ENCODE assay signal across 8 cellular contexts in genomic region chr15:82540984-82541431, GRCh38. TPM values are rescaled to one million over a fixed set of nuclear protein-coding genes. Genes with fewer than 3 reads are reported as not detected.
DNase-seq lines count a peak whose midpoint lies in the region; ATAC-seq and TF ChIP-seq lines count a peak whose summit lies in the region.

No MANE protein-coding gene starts in this region.

- no peaks in the 10 kb centered on the region for H3K27me3 ChIP-seq in CD4-positive, alpha-beta memory T cell (ENCODE audit: insufficient read depth, low read length)
- H3K27me3 ChIP-seq in Loucy (ENCODE audit: insufficient read depth, low read length, poor library complexity, severe bottlenecking): peaks cover 10% of the 10 kb centered on the region
- no peaks in the 10 kb centered on the region for H3K27me3 ChIP-seq in lung (ENCODE audit: control insufficient read depth, insufficient read depth)
- H3K27me3 ChIP-seq in upper lobe of right lung: no peaks in the 10 kb centered on the region

- peak overlapping the region; percentile 78 for H3K4me2 ChIP-seq in Loucy (ENCODE audit: low read depth, low read length, poor library complexity, severe bottlenecking)

- CTCF ChIA-PET in CD4-positive, alpha-beta memory T cell (lab: Charles Lee; ENCODE audit: partially characterized antibody): interaction anchor here (0.5 to 5.0 kb wide), 7 partner anchors 10 to 473 kb away, joined by 3 to 54 read pairs (median 3); partner anchors contain the start of gene RAMAC

- H3K4me3 ChIP-seq in CD4-positive, alpha-beta memory T cell (ENCODE audit: low read length in 2 of 2): peak overlapping the region; percentile 73 to 77
- H3K4me3 ChIP-seq in Loucy (ENCODE audit: low read length, poor library complexity, severe bottlenecking): peak overlapping the region; percentile 99
- H3K4me3 ChIP-seq in choroid plexus epithelial cell (ENCODE audit: low read depth, low read length): peak overlapping the region; percentile 99
- H3K4me3 ChIP-seq in lung: peak overlapping the region; percentile 93
- peak overlapping the region; percentile 84 for H3K4me3 ChIP-seq in upper lobe of right lung

- H3K9me2 ChIP-seq in Loucy (replicated peaks; ENCODE audit: low read depth, low read length): no peaks in the 10 kb centered on the region

- no peaks in the 10 kb centered on the region for H3K9me3 Mint-ChIP-seq in CD4-positive, alpha-beta memory T cell

- TF ChIP-seq CTCF in Loucy (conservative IDR thresholded peaks at IDR 0.05; ENCODE audit: low read length) (no peak), choroid plexus epithelial cell (conservative IDR thresholded peaks at IDR 0.05; ENCODE audit: low read depth, low read length) (no peak), lung (IDR thresholded peaks at IDR 0.05; ENCODE audit: control extremely low read depth, extremely low read depth) (no peak), upper lobe of right lung (IDR thresholded peaks at IDR 0.05) (no peak)

- peak overlapping the region; percentile 79 for H2AFZ ChIP-seq in Loucy (ENCODE audit: low read length)

- H3K27ac Mint-ChIP-seq in CD4-positive, alpha-beta memory T cell: peak overlapping the region; percentile 93 to 98 (median 97)

- ATAC-seq in lung (ENCODE audit: insufficient read depth, low FRiP score) (no peak), upper lobe of right lung (peak; percentile 3), GM19351 (IDR thresholded peaks at IDR 0.05; ENCODE audit: unreplicated experiment) (no peak), GM21423 (IDR thresholded peaks at IDR 0.05; ENCODE audit: unreplicated experiment) (no peak)

- peaks cover 30% of the 10 kb centered on the region for H3K36me3 ChIP-seq in CD4-positive, alpha-beta memory T cell (ENCODE audit: insufficient read depth, low read length)
- H3K36me3 ChIP-seq in Loucy (ENCODE audit: insufficient read depth, low read length) (peaks cover 31% of the 10 kb centered on the region; the same call in 1 of the 2 replicates), lung (ENCODE audit: control insufficient read depth in 2 of 2, insufficient read depth in 2 of 2, low read length in 2 of 2) (peaks cover 22% of the 10 kb centered on the region in 2 donors), upper lobe of right lung (peaks cover 31% of the 10 kb centered on the region)

- H3K36me3 Mint-ChIP-seq in CD4-positive, alpha-beta memory T cell: peaks cover 29 to 48% of the 10 kb centered on the region in 2 donors

- WGBS in lung, 2 donors: 29 to 31% methylated on average over 11 of the region's 11 CpGs

- peaks cover 12 to 39% (median 25%) of the 10 kb centered on the region in 4 donors for H3K4me1 Mint-ChIP-seq in CD4-positive, alpha-beta memory T cell

- H3F3A ChIP-seq in Loucy (ENCODE audit: low read depth): 0 out of 2 replicates have a peak, but pooled peaks cover 4% of the 10 kb centered on the region

- peaks cover 26% of the 10 kb centered on the region for H3K4me1 ChIP-seq in CD4-positive, alpha-beta memory T cell (ENCODE audit: insufficient read depth, low read length)
- H3K4me1 ChIP-seq in Loucy (ENCODE audit: insufficient read depth, low read length, poor library complexity, severe bottlenecking) (peaks cover 23% of the 10 kb centered on the region), lung (ENCODE audit: control insufficient read depth in 2 of 2, insufficient read depth in 2 of 2, low read length in 2 of 2) (peaks cover 0 to 8% of the 10 kb centered on the region in 2 donors), upper lobe of right lung (peaks cover 15% of the 10 kb centered on the region)

- peak overlapping the region; percentile 95 to 99 (median 97) for H3K4me3 Mint-ChIP-seq in CD4-positive, alpha-beta memory T cell

- DNase-seq in CD4-positive, alpha-beta memory T cell: no peak
- DNase-seq in choroid plexus epithelial cell (ENCODE audit: low read depth) (peak; percentile 35), lung (ENCODE audit: low spot score) (peak; percentile 37), upper lobe of right lung (peak; percentile 67), NCI-H510A (lab: John Stamatoyannopoulos, UW) (no peak)

- H3K79me2 ChIP-seq in Loucy (ENCODE audit: insufficient read depth, low read length): peaks cover 50% of the 10 kb centered on the region

- intact Hi-C loops in CD4-positive, alpha-beta memory T cell (cut with micrococcal nuclease): loop anchor here (1.0 kb wide), 4 partner anchors 139 to 445 kb away; partner anchors contain the start of genes RAMAC and WHAMM
- intact Hi-C loops in upper lobe of right lung (cut with DNase I): no loop called here

- peaks cover 42% of the 10 kb centered on the region for H4K20me1 ChIP-seq in Loucy (ENCODE audit: insufficient read depth, low read length, poor library complexity, severe bottlenecking)

- H3K27ac ChIP-seq in CD4-positive, alpha-beta memory T cell (ENCODE audit: low read depth, low read length): peak overlapping the region; percentile 79
- peak overlapping the region; percentile 75 to 89 for H3K27ac ChIP-seq in lung (ENCODE audit: low read depth in 1 of 2, low read length in 1 of 2)
- H3K27ac ChIP-seq in upper lobe of right lung: peak overlapping the region; percentile 94

- no peaks in the 10 kb centered on the region for H3K9me3 ChIP-seq in CD4-positive, alpha-beta memory T cell (ENCODE audit: control insufficient read depth in 1 of 2, low read length in 2 of 2)
- no peaks in the 10 kb centered on the region for H3K9me3 ChIP-seq in Loucy (ENCODE audit: insufficient read depth, low read depth, low read length)
- H3K9me3 ChIP-seq in lung (ENCODE audit: control insufficient read depth in 2 of 2, insufficient read depth in 1 of 2, low read length in 1 of 2): no peaks in the 10 kb centered on the region
- no peaks in the 10 kb centered on the region for H3K9me3 ChIP-seq in upper lobe of right lung

- peak overlapping the region; percentile 99 for H3K9ac ChIP-seq in Loucy (ENCODE audit: low read depth, low read length, poor library complexity, severe bottlenecking)

- POLR2A ChIA-PET in CD4-positive, alpha-beta memory T cell (lab: Charles Lee; ENCODE audit: partially characterized antibody): interaction anchor here (0.7 to 4.0 kb wide), 19 partner anchors 10 to 527 kb away, joined by 3 to 42 read pairs (median 5); partner anchors contain the start of genes AP3B2, BTBD1, C15orf40 and CPEB1

- peaks cover 0 to 2% of the 10 kb centered on the region in 2 donors for H3K27me3 Mint-ChIP-seq in CD4-positive, alpha-beta memory T cell

RNA-seq across cellular contexts. Expression of gene RPS17, which starts 0.8 kb away (rescaled TPM):
- total RNA-seq in CD4-positive, alpha-beta memory T cell: 1,000 to 10,000 TPM; 2,038 to 2,106 TPM
- polyA plus RNA-seq in CD4-positive, alpha-beta memory T cell: 1,000 to 10,000 TPM; 1,310 to 1,371 TPM
- total RNA-seq in lung (1,000 to 10,000 TPM; 1,181 to 1,750 TPM), upper lobe of right lung (1,176 TPM)
- polyA plus RNA-seq in lung: 1,000 to 10,000 TPM; 3,085 to 4,573 TPM

Comparison
In these comparisons a context has a peak if more than half of its experiments do, and no peak if none do; other contexts are left out.
1. DNase-seq: peak in choroid plexus epithelial cell (single experiment), lung (single experiment) and upper lobe of right lung (single experiment); none in CD4-positive, alpha-beta memory T cell (0 of 5) and NCI-H510A (single experiment).
2. Peak in every context shown above with its lines, with median percentiles within 50 percentile points of each other: H3K27ac ChIP-seq and H3K4me3 ChIP-seq.